ENCODE assay signal across 8 cellular contexts in the genomic region with DNA sequence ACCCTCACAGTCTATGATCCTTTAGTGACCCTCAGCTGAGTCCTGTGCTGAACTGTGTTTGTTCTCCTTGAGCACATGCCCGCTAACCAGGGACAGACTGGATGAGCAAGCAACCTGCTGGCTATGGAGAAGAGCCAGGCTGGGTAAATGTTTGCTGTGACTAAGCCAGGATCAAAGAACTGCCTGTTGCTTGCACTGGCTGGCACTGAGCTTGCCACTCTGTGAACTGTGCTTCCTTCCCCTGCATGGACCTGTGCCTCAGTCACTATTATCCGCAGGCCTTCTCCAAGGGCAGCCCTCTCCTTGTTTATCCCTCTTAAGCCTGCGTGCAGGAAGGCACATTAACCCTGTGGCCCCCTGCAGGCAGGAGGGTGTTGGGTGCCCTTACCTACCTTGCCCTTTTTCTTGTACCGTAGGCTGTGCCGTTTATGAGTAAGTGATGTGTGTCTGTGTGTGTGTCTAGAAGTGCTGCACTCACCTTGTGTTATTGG. TPM values are rescaled to one million over a fixed set of nuclear protein-coding genes. Genes with fewer than 3 reads are reported as not detected.
DNase-seq lines count a peak whose midpoint lies in the region; ATAC-seq and TF ChIP-seq lines count a peak whose summit lies in the region.

No MANE protein-coding gene starts in this region.

- DNase-seq in GM23338 (ENCODE audit: low spot score): no peak
- DNase-seq in T-helper 17 cell: no peak
- DNase-seq in esophagus muscularis mucosa (ENCODE audit: extremely low spot score): no peak
- DNase-seq in sciatic nerve (ENCODE audit: low spot score): no peak
- no peak for DNase-seq in NCI-H526 (lab: John Stamatoyannopoulos, UW)
- no peak for DNase-seq in SHP77 treated with DMSO at 0.1 percent for 48 hours (lab: John Stamatoyannopoulos, UW)
- no peak for DNase-seq in SW 1271 (lab: John Stamatoyannopoulos, UW)
- DNase-seq in DMS 273 (lab: John Stamatoyannopoulos, UW; ENCODE audit: unreplicated experiment): no peak

- H3K4me1 Mint-ChIP-seq in GM23338 (peaks cover 19% of the 10 kb centered on the region), T-helper 17 cell (peaks cover 23% of the 10 kb centered on the region)

- H3K27me3 ChIP-seq in GM23338 (ENCODE audit: insufficient read depth) (no peaks in the 10 kb centered on the region), esophagus muscularis mucosa (no peaks in the 10 kb centered on the region)

- H3K27ac Mint-ChIP-seq in GM23338 (peak overlapping the region; percentile 80), T-helper 17 cell (peak overlapping the region; percentile 32)

- no peaks in the 10 kb centered on the region for H3K9me2 ChIP-seq in GM23338 (ENCODE audit: insufficient read depth)

- intact Hi-C loops in esophagus muscularis mucosa (cut with DNase I): loop anchor here (2.0 to 10.0 kb wide), 2 partner anchors 22 to 104 kb away; a partner anchor contains a TSS
- intact Hi-C loops in sciatic nerve (cut with DNase I): loop anchor here (5.0 kb wide), 1 partner anchor 51 kb away; a partner anchor contains a TSS

- H3K79me2 ChIP-seq in GM23338 (replicated peaks; ENCODE audit: insufficient read depth): no peaks in the 10 kb centered on the region

- no peak for ATAC-seq in GM23338
- ATAC-seq in T-helper 17 cell: no peak
- peak; percentile 3 for ATAC-seq in sciatic nerve

- peaks cover 2% of the 10 kb centered on the region; the same call in 1 of the 2 replicates for H3F3A ChIP-seq in GM23338 (replicated peaks; ENCODE audit: low read depth)

- H3K36me3 ChIP-seq in GM23338 (ENCODE audit: insufficient read depth) (no peaks in the 10 kb centered on the region), esophagus muscularis mucosa (peaks cover 0 to 50% (median 32%) of the 10 kb centered on the region in 4 donors)

- no peak overlapping the region for H3K4me3 ChIP-seq in GM23338
- peak overlapping the region in 1 of 4 donors; percentile 40 for H3K4me3 ChIP-seq in esophagus muscularis mucosa

- WGBS in esophagus muscularis mucosa: 33% methylated on average over 5 of the region's 5 CpGs

- H3K27ac ChIP-seq in GM23338 (ENCODE audit: low read depth) (no peak overlapping the region), esophagus muscularis mucosa (replicated peaks in 1 of 4) (peak overlapping the region; percentile 47 to 73 (median 66))

- no peak overlapping the region for H2AFZ ChIP-seq in GM23338

- no peaks in the 10 kb centered on the region for H3K9me3 Mint-ChIP-seq in GM23338

- TF ChIP-seq POLR2A in esophagus muscularis mucosa (IDR thresholded peaks at IDR 0.05; ENCODE audit: low read depth): no peak

- H4K20me1 ChIP-seq in GM23338 (replicated peaks; ENCODE audit: insufficient read depth): no peaks in the 10 kb centered on the region

- H3K4me1 ChIP-seq in GM23338 (ENCODE audit: insufficient read depth) (0 out of 2 replicates have a peak, but pooled peaks cover 5% of the 10 kb centered on the region), esophagus muscularis mucosa (peaks cover 19 to 49% (median 26%) of the 10 kb centered on the region in 4 donors)

- H3K4me3 Mint-ChIP-seq in GM23338 (no peak overlapping the region; the same call in 2 of the 3 replicates), T-helper 17 cell (no peak overlapping the region)

- H3K36me3 Mint-ChIP-seq in GM23338 (ENCODE audit: low read depth): peaks cover 5% of the 10 kb centered on the region; the same call in 2 of the 3 replicates
- peaks cover 5% of the 10 kb centered on the region for H3K36me3 Mint-ChIP-seq in T-helper 17 cell (ENCODE audit: low read depth)

- TF ChIP-seq CTCF in GM23338 (conservative IDR thresholded peaks at IDR 0.05; ENCODE audit: low read depth in 2 of 2) (no peak), esophagus muscularis mucosa (IDR thresholded peaks at IDR 0.05) (no peak)

- no peak for TF ChIP-seq EP300 in esophagus muscularis mucosa (IDR thresholded peaks at IDR 0.05)

- H3K4me2 ChIP-seq in GM23338: no peak overlapping the region

- H3K9me3 ChIP-seq in T-helper 17 cell (ENCODE audit: control insufficient read depth, low read length, poor library complexity, severe bottlenecking): no peaks in the 10 kb centered on the region
- no peaks in the 10 kb centered on the region for H3K9me3 ChIP-seq in esophagus muscularis mucosa

- H3K27me3 Mint-ChIP-seq in GM23338 (ENCODE audit: insufficient read depth, low read depth, poor library complexity) (peaks cover 9% of the 10 kb centered on the region), T-helper 17 cell (no peaks in the 10 kb centered on the region)

TF ChIP-seq in GM23338, 12 proteins besides CTCF, POLR2A, EP300 and RAD21 (continues in another document):
- TF ChIP-seq STAT1 (IDR thresholded peaks at IDR 0.05; ENCODE audit: unreplicated experiment) (no peak), ZNF331 (CRISPR knock-in tag; IDR thresholded peaks at IDR 0.05; ENCODE audit: low read depth) (no peak), CREB1 (CRISPR knock-in tag; IDR thresholded peaks at IDR 0.05; ENCODE audit: low read depth) (no peak), EZH2phosphoT487 (IDR thresholded peaks at IDR 0.05; ENCODE audit: unreplicated experiment) (no peak), JUNB (IDR thresholded peaks at IDR 0.05; ENCODE audit: unreplicated experiment) (no peak), POLR2AphosphoS5 (IDR thresholded peaks at IDR 0.05; ENCODE audit: low read depth) (no peak), NANOG (IDR thresholded peaks at IDR 0.05; ENCODE audit: borderline replicate concordance) (no peak), ZNF114 (CRISPR knock-in tag; IDR thresholded peaks at IDR 0.05) (no peak), EZH2 (IDR thresholded peaks at IDR 0.05; ENCODE audit: low read depth, unreplicated experiment) (no peak)

RNA-seq across cellular contexts. Expression of a gene that starts 7.4 kb away (rescaled TPM):
- total RNA-seq in GM23338 (2014; rRNA removed; shearing (Covaris generic)): 12.7 and 21.8 TPM in 2 replicates
- 3.9 and 5.0 TPM in 2 replicates for polyA plus RNA-seq in GM23338 (2016; fragmentation: Nextera tagmentation; extraction: Ambion mirVana)
- total RNA-seq in T-helper 17 cell (10 to 100 TPM in 1 of 2 donors, 1 to 10 TPM in 1; 7.1 to 10.5 TPM), esophagus muscularis mucosa (10 to 100 TPM; 21.2 to 32.8 (median 27.6) TPM), sciatic nerve (20.0 TPM)

RNA-seq across cellular contexts. Expression of a gene that starts 8.9 kb away (rescaled TPM):
- total RNA-seq in GM23338 (2014; rRNA removed; shearing (Covaris generic)): not detected in 2 replicates
- polyA plus RNA-seq in GM23338 (2016; fragmentation: Nextera tagmentation; extraction: Ambion mirVana): 0.57 and 0.66 TPM in 2 replicates
- total RNA-seq in T-helper 17 cell (not detected), esophagus muscularis mucosa (not detected), sciatic nerve (not detected)

RNA-seq across cellular contexts. Expression of a gene that starts 22.2 kb away (rescaled TPM):
- 67.0 and 106 TPM in 2 replicates for total RNA-seq in GM23338 (2014; rRNA removed; shearing (Covaris generic))
- 78.9 and 92.6 TPM in 2 replicates for polyA plus RNA-seq in GM23338 (2016; fragmentation: Nextera tagmentation; extraction: Ambion mirVana)
- total RNA-seq in T-helper 17 cell (100 to 1,000 TPM; 228 to 231 TPM), esophagus muscularis mucosa (10 to 100 TPM; 43.9 to 70.2 (median 58.4) TPM), sciatic nerve (187 TPM)

RNA-seq across cellular contexts. Expression of a gene that starts 52.7 kb away (rescaled TPM):
- total RNA-seq in GM23338 (2014; rRNA removed; shearing (Covaris generic)): 6.0 and 7.6 TPM in 2 replicates
- polyA plus RNA-seq in GM23338 (2016; fragmentation: Nextera tagmentation; extraction: Ambion mirVana): 10.8 and 12.9 TPM in 2 replicates
- total RNA-seq in T-helper 17 cell (10 to 100 TPM; 28.2 to 33.2 TPM), esophagus muscularis mucosa (10 to 100 TPM in 1 of 4 donors, 1 to 10 TPM in 3; 7.1 to 16.0 (median 9.4) TPM), sciatic nerve (24.2 TPM)
